Comparison of ENCODE assay signal across 8 cellular contexts in genomic region chr2:190882327-190882766, GRCh38. TPM values are rescaled to one million over a fixed set of nuclear protein-coding genes. Genes with fewer than 3 reads are reported as not detected.
DNase-seq lines count a peak whose midpoint lies in the region; ATAC-seq and TF ChIP-seq lines count a peak whose summit lies in the region.

No MANE protein-coding gene starts in this region.

- peak overlapping the region; percentile 97 for H3K4me3 Mint-ChIP-seq in activated naive CD8-positive, alpha-beta T cell

- H3K27me3 ChIP-seq in transverse colon, result no peaks in the 10 kb centered on the region

- no peaks in the 10 kb centered on the region for H3K27me3 Mint-ChIP-seq in activated naive CD8-positive, alpha-beta T cell

- WGBS in transverse colon (ENCODE audit: low coverage in 1 of 2), 2 donors, result 8 to 11% methylated on average over 5 of the region's 5 CpGs

- peak; percentile 18 for DNase-seq in left kidney (ENCODE audit: low read depth, low spot score)
- DNase-seq in transverse colon, result no peak
- no peak for DNase-seq in 8988T
- no peak for DNase-seq in GM10248 (ENCODE audit: extremely low spot score)
- no peak for DNase-seq in occipital lobe (lab: John Stamatoyannopoulos, UW)

- no peaks in the 10 kb centered on the region for H3K9me3 Mint-ChIP-seq in activated naive CD8-positive, alpha-beta T cell (ENCODE audit: low read depth)

- CTCF ChIA-PET in GM10248 (lab: Yijun Ruan, JAX), result interaction anchor here (2.0 kb wide), 1 partner anchor 32 kb away, joined by 9 read pairs; no protein-coding TSS in a partner anchor

- ATAC-seq in HG03095 (IDR thresholded peaks at IDR 0.05; ENCODE audit: unreplicated experiment), result peak; percentile 9

- H3K27ac Mint-ChIP-seq in activated naive CD8-positive, alpha-beta T cell, result peak overlapping the region; percentile 99

- POLR2A ChIA-PET in GM10248 (lab: Yijun Ruan, JAX), result interaction anchor here (0.5 to 2.3 kb wide), 5 partner anchors 11 to 1050 kb away, joined by 3 to 9 read pairs (median 3); no protein-coding TSS in a partner anchor

- TF ChIP-seq POLR2A in transverse colon (IDR thresholded peaks at IDR 0.05), result no peak

- H3K36me3 Mint-ChIP-seq in activated naive CD8-positive, alpha-beta T cell, result peaks cover 16% of the 10 kb centered on the region

- H3K9me3 ChIP-seq in transverse colon, result no peaks in the 10 kb centered on the region

- intact Hi-C loops in transverse colon (cut with DNase I; ENCODE audit: low total_unique reads), result no loop called here

- peak overlapping the region; percentile 98 to 99 (median 98) for H3K27ac ChIP-seq in transverse colon

- H3K36me3 ChIP-seq in transverse colon, result no peaks in the 10 kb centered on the region

- H3K4me3 ChIP-seq in GM12875 (ENCODE audit: low read depth, low read length) (peak overlapping the region; percentile 96), transverse colon (peak overlapping the region; percentile 70 to 96 (median 90))

- H3K4me1 Mint-ChIP-seq in activated naive CD8-positive, alpha-beta T cell (ENCODE audit: low read depth), result peaks cover 48% of the 10 kb centered on the region

- no peak for TF ChIP-seq CTCF in GM12875 (IDR thresholded peaks at IDR 0.05; ENCODE audit: borderline replicate concordance, insufficient read depth, low read depth, low read length)
- TF ChIP-seq CTCF in transverse colon (IDR thresholded peaks at IDR 0.05), result no peak
- TF ChIP-seq CTCF in GM10248 (IDR thresholded peaks at IDR 0.05; ENCODE audit: control extremely low read depth, extremely low read depth, low read depth, missing control alignments), result no peak

- TF ChIP-seq EP300 in transverse colon (IDR thresholded peaks at IDR 0.05; ENCODE audit: low read depth), result no peak

- H3K4me1 ChIP-seq in transverse colon, result peaks cover 3 to 52% (median 25%) of the 10 kb centered on the region in 4 donors

- in situ Hi-C loops in transverse colon (cut with MboI; ENCODE audit: low pct_ligation_motif_present in 1 of 4, low pct_unique_long_range_greater_than_20kb in 1 of 4, low sequenced_read_pairs in 3 of 4), result loop anchor here in 1 of 4 donors (25.0 kb wide), 1 partner anchor 130 kb away; the partner anchor contains the start of gene STAT1

RNA-seq across cellular contexts. Expression of gene GLS, which starts 1.7 kb away (rescaled TPM):
- total RNA-seq in transverse colon (100 to 1,000 TPM in 1 of 4 donors, 10 to 100 TPM in 3; 58.0 to 141 (median 68.7) TPM), occipital lobe (207 TPM)
